In the genomic region with DNA sequence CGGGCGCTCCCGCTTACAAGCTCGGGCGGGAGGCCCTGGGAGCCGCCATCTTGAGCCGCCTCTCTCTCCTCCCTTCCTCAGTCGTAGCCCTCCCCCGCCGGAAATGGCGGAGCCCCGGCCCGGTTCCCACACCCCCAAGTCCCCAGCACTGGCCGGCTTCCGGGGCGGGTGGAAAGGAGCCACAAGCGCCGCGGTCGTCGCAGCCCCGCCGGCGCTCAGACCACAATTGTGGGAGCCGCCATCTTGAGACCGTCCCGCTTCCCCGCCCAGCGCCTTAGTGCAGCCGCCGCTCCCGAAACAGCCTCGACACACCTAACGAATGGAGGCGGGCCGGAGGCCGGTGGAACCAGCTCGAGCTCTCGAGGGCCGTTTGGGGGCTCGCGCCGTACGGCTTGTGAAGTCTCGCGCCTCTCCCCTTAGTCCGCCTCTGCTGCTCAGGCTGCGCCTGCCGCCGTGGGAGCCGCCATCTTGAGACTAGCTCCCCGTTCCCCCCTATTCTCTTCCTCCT, we compare ENCODE assay signal across 1 cellular context.
TF ChIP-seq lines count a peak whose summit lies in the region.

No MANE protein-coding gene starts in this region.

TF ChIP-seq in K562, 482 proteins besides CTCF, POLR2A, EP300 and RAD21 (continued from another document):
- peak; percentile 89; the same call in 1 of the 2 replicates for TF ChIP-seq SRSF3 (IDR thresholded peaks at IDR 0.05; ENCODE audit: insufficient read depth, low read length)
- no peak for TF ChIP-seq ZSCAN32 (CRISPR knock-in tag; IDR thresholded peaks at IDR 0.05)
- peak; percentile 62; the same call in 1 of the 2 replicates for TF ChIP-seq ZBED1 (IDR thresholded peaks at IDR 0.05)
- TF ChIP-seq PHTF2 (CRISPR knock-in tag; IDR thresholded peaks at IDR 0.05): no peak
- TF ChIP-seq NFYB (IDR thresholded peaks at IDR 0.05; ENCODE audit: extremely low read depth, insufficient read length): no peak
- TF ChIP-seq POLR2AphosphoS5 (IDR thresholded peaks at IDR 0.05; ENCODE audit: control insufficient read depth, insufficient read depth, low read depth, low read length): peak; percentile 0; the same call in 1 of the 2 replicates
- TF ChIP-seq, protein P1, sequence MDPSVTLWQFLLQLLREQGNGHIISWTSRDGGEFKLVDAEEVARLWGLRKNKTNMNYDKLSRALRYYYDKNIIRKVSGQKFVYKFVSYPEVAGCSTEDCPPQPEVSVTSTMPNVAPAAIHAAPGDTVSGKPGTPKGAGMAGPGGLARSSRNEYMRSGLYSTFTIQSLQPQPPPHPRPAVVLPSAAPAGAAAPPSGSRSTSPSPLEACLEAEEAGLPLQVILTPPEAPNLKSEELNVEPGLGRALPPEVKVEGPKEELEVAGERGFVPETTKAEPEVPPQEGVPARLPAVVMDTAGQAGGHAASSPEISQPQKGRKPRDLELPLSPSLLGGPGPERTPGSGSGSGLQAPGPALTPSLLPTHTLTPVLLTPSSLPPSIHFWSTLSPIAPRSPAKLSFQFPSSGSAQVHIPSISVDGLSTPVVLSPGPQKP (CRISPR knock-in tag; IDR thresholded peaks at IDR 0.05): no peak
- TF ChIP-seq, protein P2, sequence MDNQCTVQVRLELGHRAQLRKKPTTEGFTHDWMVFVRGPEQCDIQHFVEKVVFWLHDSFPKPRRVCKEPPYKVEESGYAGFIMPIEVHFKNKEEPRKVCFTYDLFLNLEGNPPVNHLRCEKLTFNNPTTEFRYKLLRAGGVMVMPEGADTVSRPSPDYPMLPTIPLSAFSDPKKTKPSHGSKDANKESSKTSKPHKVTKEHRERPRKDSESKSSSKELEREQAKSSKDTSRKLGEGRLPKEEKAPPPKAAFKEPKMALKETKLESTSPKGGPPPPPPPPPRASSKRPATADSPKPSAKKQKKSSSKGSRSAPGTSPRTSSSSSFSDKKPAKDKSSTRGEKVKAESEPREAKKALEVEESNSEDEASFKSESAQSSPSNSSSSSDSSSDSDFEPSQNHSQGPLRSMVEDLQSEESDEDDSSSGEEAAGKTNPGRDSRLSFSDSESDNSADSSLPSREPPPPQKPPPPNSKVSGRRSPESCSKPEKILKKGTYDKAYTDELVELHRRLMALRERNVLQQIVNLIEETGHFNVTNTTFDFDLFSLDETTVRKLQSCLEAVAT (IDR thresholded peaks at IDR 0.05): 0 out of 4 replicates have a peak, but pooled peaks of 1 of the 2 experiments have one; percentile 45
- TF ChIP-seq CREM (IDR thresholded peaks at IDR 0.05; ENCODE audit: low read depth): 0 out of 2 replicates have a peak, but pooled peaks have one; percentile 12
- peak; percentile 91 for TF ChIP-seq ZBTB1 (CRISPR knock-in tag; IDR thresholded peaks at IDR 0.05; ENCODE audit: borderline replicate concordance, low read depth)
- TF ChIP-seq NR2C1 (IDR thresholded peaks at IDR 0.05): no peak
- TF ChIP-seq NR2C1 (tag; IDR thresholded peaks at IDR 0.05): peak; percentile 49
- no peak for TF ChIP-seq POLR2AphosphoS2 (IDR thresholded peaks at IDR 0.05; ENCODE audit: low read length)
- TF ChIP-seq FOXK1 (CRISPR knock-in tag; IDR thresholded peaks at IDR 0.05; ENCODE audit: borderline replicate concordance): no peak
- TF ChIP-seq NONO (IDR thresholded peaks at IDR 0.05; ENCODE audit: low read depth in 2 of 2, low read length in 1 of 2): no peak
- TF ChIP-seq SIN3A (IDR thresholded peaks at IDR 0.05; ENCODE audit: borderline replicate concordance in 2 of 2, control insufficient read depth in 1 of 2, low read depth in 2 of 2, low read length in 2 of 2): peak in 1 of 2 experiments; percentile 4; a peak in 1 of 4 replicates
- TF ChIP-seq TSC22D4 (tag; IDR thresholded peaks at IDR 0.05): no peak
- TF ChIP-seq, protein P3, sequence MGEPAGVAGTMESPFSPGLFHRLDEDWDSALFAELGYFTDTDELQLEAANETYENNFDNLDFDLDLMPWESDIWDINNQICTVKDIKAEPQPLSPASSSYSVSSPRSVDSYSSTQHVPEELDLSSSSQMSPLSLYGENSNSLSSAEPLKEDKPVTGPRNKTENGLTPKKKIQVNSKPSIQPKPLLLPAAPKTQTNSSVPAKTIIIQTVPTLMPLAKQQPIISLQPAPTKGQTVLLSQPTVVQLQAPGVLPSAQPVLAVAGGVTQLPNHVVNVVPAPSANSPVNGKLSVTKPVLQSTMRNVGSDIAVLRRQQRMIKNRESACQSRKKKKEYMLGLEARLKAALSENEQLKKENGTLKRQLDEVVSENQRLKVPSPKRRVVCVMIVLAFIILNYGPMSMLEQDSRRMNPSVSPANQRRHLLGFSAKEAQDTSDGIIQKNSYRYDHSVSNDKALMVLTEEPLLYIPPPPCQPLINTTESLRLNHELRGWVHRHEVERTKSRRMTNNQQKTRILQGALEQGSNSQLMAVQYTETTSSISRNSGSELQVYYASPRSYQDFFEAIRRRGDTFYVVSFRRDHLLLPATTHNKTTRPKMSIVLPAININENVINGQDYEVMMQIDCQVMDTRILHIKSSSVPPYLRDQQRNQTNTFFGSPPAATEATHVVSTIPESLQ (CRISPR knock-in tag; IDR thresholded peaks at IDR 0.05): 0 out of 2 replicates have a peak, but pooled peaks have one; percentile 88
- no peak for TF ChIP-seq NEUROD1 (IDR thresholded peaks at IDR 0.05; ENCODE audit: borderline replicate concordance, low read depth, low read length, partially characterized antibody)
- TF ChIP-seq GABPB1 (CRISPR knock-in tag; IDR thresholded peaks at IDR 0.05): peak; percentile 91
- TF ChIP-seq, protein P4, sequence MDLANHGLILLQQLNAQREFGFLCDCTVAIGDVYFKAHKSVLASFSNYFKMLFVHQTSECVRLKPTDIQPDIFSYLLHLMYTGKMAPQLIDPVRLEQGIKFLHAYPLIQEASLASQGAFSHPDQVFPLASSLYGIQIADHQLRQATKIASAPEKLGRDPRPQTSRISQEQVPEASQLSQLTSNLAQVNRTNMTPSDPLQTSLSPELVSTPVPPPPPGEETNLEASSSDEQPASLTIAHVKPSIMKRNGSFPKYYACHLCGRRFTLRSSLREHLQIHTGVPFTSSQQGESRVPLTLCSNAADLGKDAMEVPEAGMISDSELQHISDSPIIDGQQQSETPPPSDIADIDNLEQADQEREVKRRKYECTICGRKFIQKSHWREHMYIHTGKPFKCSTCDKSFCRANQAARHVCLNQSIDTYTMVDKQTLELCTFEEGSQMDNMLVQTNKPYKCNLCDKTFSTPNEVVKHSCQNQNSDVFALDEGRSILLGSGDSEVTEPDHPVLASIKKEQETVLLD (IDR thresholded peaks at IDR 0.05): no peak
- no peak for TF ChIP-seq KLF1 (tag; IDR thresholded peaks at IDR 0.05)
- TF ChIP-seq XRCC4 (IDR thresholded peaks at IDR 0.05; ENCODE audit: extremely low read depth, insufficient read depth, insufficient read length): no peak
- no peak for TF ChIP-seq ZNF217 (CRISPR knock-in tag; IDR thresholded peaks at IDR 0.05)
- TF ChIP-seq SRSF7 (optimal IDR thresholded peaks at IDR 0.05; ENCODE audit: low read depth, low read length): no peak
- TF ChIP-seq SUPT5H (IDR thresholded peaks at IDR 0.05): peak; percentile 60
- TF ChIP-seq HCFC1 (IDR thresholded peaks at IDR 0.05; ENCODE audit: low read depth, low read length): peak; percentile 70
- no peak for TF ChIP-seq HDGF (IDR thresholded peaks at IDR 0.05)
- TF ChIP-seq ZBTB7A (IDR thresholded peaks at IDR 0.05; ENCODE audit: borderline replicate concordance, control insufficient read depth, low read depth, low read length): peak; percentile 40; the same call in 1 of the 2 replicates
- peak in 1 of 2 experiments; percentile 9; a peak in 1 of 4 replicates for TF ChIP-seq SIX5 (IDR thresholded peaks at IDR 0.05; ENCODE audit: borderline replicate concordance in 1 of 2, insufficient read depth in 1 of 2, low read depth in 1 of 2, low read length in 2 of 2)
- peak; percentile 77; the same call in 1 of the 2 replicates for TF ChIP-seq NR1H2 (CRISPR knock-in tag; IDR thresholded peaks at IDR 0.05)
- TF ChIP-seq, protein P5, sequence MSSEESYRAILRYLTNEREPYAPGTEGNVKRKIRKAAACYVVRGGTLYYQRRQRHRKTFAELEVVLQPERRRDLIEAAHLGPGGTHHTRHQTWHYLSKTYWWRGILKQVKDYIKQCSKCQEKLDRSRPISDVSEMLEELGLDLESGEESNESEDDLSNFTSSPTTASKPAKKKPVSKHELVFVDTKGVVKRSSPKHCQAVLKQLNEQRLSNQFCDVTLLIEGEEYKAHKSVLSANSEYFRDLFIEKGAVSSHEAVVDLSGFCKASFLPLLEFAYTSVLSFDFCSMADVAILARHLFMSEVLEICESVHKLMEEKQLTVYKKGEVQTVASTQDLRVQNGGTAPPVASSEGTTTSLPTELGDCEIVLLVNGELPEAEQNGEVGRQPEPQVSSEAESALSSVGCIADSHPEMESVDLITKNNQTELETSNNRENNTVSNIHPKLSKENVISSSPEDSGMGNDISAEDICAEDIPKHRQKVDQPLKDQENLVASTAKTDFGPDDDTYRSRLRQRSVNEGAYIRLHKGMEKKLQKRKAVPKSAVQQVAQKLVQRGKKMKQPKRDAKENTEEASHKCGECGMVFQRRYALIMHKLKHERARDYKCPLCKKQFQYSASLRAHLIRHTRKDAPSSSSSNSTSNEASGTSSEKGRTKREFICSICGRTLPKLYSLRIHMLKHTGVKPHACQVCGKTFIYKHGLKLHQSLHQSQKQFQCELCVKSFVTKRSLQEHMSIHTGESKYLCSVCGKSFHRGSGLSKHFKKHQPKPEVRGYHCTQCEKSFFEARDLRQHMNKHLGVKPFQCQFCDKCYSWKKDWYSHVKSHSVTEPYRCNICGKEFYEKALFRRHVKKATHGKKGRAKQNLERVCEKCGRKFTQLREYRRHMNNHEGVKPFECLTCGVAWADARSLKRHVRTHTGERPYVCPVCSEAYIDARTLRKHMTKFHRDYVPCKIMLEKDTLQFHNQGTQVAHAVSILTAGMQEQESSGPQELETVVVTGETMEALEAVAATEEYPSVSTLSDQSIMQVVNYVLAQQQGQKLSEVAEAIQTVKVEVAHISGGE (CRISPR knock-in tag; IDR thresholded peaks at IDR 0.05): peak; percentile 87 to 97 (median 88); a peak in 5 of 6 replicates
- TF ChIP-seq PHF8 (IDR thresholded peaks at IDR 0.05; ENCODE audit: borderline replicate concordance, low read length): peak; percentile 49
- 0 out of 4 replicates have a peak, but pooled peaks of 1 of the 2 experiments have one; percentile 15 for TF ChIP-seq ARNT (IDR thresholded peaks at IDR 0.05)
- TF ChIP-seq, protein P6, sequence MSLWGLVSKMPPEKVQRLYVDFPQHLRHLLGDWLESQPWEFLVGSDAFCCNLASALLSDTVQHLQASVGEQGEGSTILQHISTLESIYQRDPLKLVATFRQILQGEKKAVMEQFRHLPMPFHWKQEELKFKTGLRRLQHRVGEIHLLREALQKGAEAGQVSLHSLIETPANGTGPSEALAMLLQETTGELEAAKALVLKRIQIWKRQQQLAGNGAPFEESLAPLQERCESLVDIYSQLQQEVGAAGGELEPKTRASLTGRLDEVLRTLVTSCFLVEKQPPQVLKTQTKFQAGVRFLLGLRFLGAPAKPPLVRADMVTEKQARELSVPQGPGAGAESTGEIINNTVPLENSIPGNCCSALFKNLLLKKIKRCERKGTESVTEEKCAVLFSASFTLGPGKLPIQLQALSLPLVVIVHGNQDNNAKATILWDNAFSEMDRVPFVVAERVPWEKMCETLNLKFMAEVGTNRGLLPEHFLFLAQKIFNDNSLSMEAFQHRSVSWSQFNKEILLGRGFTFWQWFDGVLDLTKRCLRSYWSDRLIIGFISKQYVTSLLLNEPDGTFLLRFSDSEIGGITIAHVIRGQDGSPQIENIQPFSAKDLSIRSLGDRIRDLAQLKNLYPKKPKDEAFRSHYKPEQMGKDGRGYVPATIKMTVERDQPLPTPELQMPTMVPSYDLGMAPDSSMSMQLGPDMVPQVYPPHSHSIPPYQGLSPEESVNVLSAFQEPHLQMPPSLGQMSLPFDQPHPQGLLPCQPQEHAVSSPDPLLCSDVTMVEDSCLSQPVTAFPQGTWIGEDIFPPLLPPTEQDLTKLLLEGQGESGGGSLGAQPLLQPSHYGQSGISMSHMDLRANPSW (CRISPR knock-in tag; IDR thresholded peaks at IDR 0.05): no peak
- TF ChIP-seq NBN (IDR thresholded peaks at IDR 0.05; ENCODE audit: low read depth): no peak
- TF ChIP-seq, protein P7, sequence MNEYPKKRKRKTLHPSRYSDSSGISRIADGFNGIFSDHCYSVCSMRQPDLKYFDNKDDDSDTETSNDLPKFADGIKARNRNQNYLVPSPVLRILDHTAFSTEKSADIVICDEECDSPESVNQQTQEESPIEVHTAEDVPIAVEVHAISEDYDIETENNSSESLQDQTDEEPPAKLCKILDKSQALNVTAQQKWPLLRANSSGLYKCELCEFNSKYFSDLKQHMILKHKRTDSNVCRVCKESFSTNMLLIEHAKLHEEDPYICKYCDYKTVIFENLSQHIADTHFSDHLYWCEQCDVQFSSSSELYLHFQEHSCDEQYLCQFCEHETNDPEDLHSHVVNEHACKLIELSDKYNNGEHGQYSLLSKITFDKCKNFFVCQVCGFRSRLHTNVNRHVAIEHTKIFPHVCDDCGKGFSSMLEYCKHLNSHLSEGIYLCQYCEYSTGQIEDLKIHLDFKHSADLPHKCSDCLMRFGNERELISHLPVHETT (CRISPR knock-in tag; conservative IDR thresholded peaks at IDR 0.05 in 1 of 2, IDR thresholded peaks at IDR 0.05 in 1 of 2): peak in 1 of 2 experiments; percentile 98; a peak in 2 of 4 replicates
- no peak for TF ChIP-seq CBX1 (IDR thresholded peaks at IDR 0.05; ENCODE audit: low read depth)
